In genomic region chr14:50669441-50669986, GRCh38 we compare ENCODE assay signal across 21 cellular contexts. TPM values are rescaled to one million over a fixed set of nuclear protein-coding genes. Genes with fewer than 3 reads are reported as not detected.
A peak's percentile ranks its signal among the peaks of the same experiment; 100 is the strongest.
DNase-seq lines count a peak whose midpoint lies in the region; ATAC-seq and FAIRE-seq lines count a peak whose summit lies in the region.
"Had no signal": no experiment of that assay in that cellular context is flagged by ENCODE, and none has a peak within 500 bp of the region (broad histone marks: within the 10 kb centered on the region; RNA-seq: fewer than 3 reads in every experiment).

No MANE protein-coding gene starts in this region.

- ATAC-seq in left colon (no peak), HG03457 (IDR thresholded peaks at IDR 0.05; ENCODE audit: unreplicated experiment) (no peak)
- ATAC-seq: activated naive CD8-positive, alpha-beta T cell treated with anti-CD3 and anti-CD28 coated beads, Interleukin-2, amount 50 U/mL, for 24 hours had no signal

- H3K36me3 ChIP-seq in iPS-15b (ENCODE audit: control insufficient read depth, insufficient read depth, low read length), result no peaks in the 10 kb centered on the region
- no peaks in the 10 kb centered on the region for H3K36me3 ChIP-seq in small intestine (ENCODE audit: control insufficient read depth in 2 of 2, insufficient read depth in 2 of 2, low read length in 2 of 2)

- intact Hi-C loops in left colon (cut with DNase I, micrococcal nuclease), result no loop called here

- H3K4me3 ChIP-seq in iPS-15b (ENCODE audit: low read depth, low read length) (peak overlapping the region; percentile 23), small intestine (ENCODE audit: low read depth in 1 of 2, low read length in 2 of 2) (no peak overlapping the region)

- H3K4me1 ChIP-seq in iPS-15b (ENCODE audit: control insufficient read depth, insufficient read depth, low read length) (peaks cover 15% of the 10 kb centered on the region), small intestine (ENCODE audit: control insufficient read depth in 2 of 2, insufficient read depth in 1 of 2, low read depth in 1 of 2, low read length in 1 of 2) (no peaks in the 10 kb centered on the region)

- H3K27me3 ChIP-seq in iPS-15b (ENCODE audit: control insufficient read depth, insufficient read depth, low read length), result no peaks in the 10 kb centered on the region
- H3K27me3 ChIP-seq in small intestine (ENCODE audit: control insufficient read depth in 2 of 2, insufficient read depth in 2 of 2, low read length in 2 of 2), result no peaks in the 10 kb centered on the region
- H3K27me3 ChIP-seq: spleen, upper lobe of left lung had no signal

- H3K27ac ChIP-seq in small intestine (ENCODE audit: low read depth in 1 of 2, low read length in 1 of 2), result peak overlapping the region; percentile 32 to 51
- H3K27ac ChIP-seq: HL-60 had no signal

- H3K9me3 ChIP-seq in iPS-15b (ENCODE audit: control insufficient read depth, insufficient read depth, low read length) (no peaks in the 10 kb centered on the region), small intestine (ENCODE audit: control insufficient read depth, low read depth) (no peaks in the 10 kb centered on the region)
- H3K9me3 ChIP-seq: spleen, upper lobe of left lung had no signal

- no peak for FAIRE-seq in small intestine (lab: Jason Lieb, UNC)
- FAIRE-seq: endometrium had no signal

- DNase-seq in NCI-H2227 treated with DMSO at 0.1 percent for 48 hours (lab: John Stamatoyannopoulos, UW) (peak; percentile 14), NCI-H2227 (lab: John Stamatoyannopoulos, UW; ENCODE audit: unreplicated experiment) (no peak), SW480 (ENCODE audit: low spot score) (peak; percentile 2), small intestine (no peak), SHP77 treated with DMSO at 0.1 percent for 48 hours (lab: John Stamatoyannopoulos, UW) (no peak), left colon (no peak)
- DNase-seq: 8988T; activated CD4-positive, alpha-beta memory T cell treated with anti-CD3 and anti-CD28 coated beads, Interleukin-2, amount 10 ng/mL, durations not matched to agents 7 days and 5 days; activated naive CD8-positive, alpha-beta T cell treated with anti-CD3 and anti-CD28 coated beads, Interleukin-2, amount 50 U/mL, for 24 hours; activated T-cell treated with anti-CD3 and anti-CD28 coated beads, Interleukin-2, amount 50 U/mL, for 72 hours; CD4-positive, CD25-positive, alpha-beta regulatory T cell; cerebellar nuclear complex; NCI-H1436 treated with DMSO at 0.1 percent for 48 hours; OCI-M1; spleen; stimulated activated naive B cell treated with anti-CD40 and anti-IgM and Interleukin-4, amounts not matched to agents 10 μg/mL and 1 μg/mL and 100 μg/mL, for 72 hours; upper lobe of left lung had no signal

- WGBS in small intestine, 3 donors, result 89 to 93% (median 92%) methylated on average over 4 of the region's 4 CpGs

- H3K9ac ChIP-seq in iPS-15b (ENCODE audit: low read depth, low read length), result peak overlapping the region; percentile 27

RNA-seq across cellular contexts. Expression of gene SAV1, which starts 1.4 kb away (rescaled TPM):
- 10 to 100 TPM; 15.2 to 17.6 (median 15.4) TPM for polyA plus RNA-seq in small intestine
- 10 to 100 TPM; 16.3 to 17.1 TPM for total RNA-seq in left colon

Comparison
In these comparisons a context has a peak if more than half of its experiments do, and no peak if none do; other contexts are left out.
1. DNase-seq: peak in NCI-H2227 treated with DMSO at 0.1 percent for 48 hours (single experiment) and SW480 (single experiment); none in NCI-H2227 (single experiment), small intestine (single experiment), SHP77 treated with DMSO at 0.1 percent for 48 hours (single experiment) and left colon (0 of 2).